ENCODE assay signal across 1 cellular context in the genomic region with DNA sequence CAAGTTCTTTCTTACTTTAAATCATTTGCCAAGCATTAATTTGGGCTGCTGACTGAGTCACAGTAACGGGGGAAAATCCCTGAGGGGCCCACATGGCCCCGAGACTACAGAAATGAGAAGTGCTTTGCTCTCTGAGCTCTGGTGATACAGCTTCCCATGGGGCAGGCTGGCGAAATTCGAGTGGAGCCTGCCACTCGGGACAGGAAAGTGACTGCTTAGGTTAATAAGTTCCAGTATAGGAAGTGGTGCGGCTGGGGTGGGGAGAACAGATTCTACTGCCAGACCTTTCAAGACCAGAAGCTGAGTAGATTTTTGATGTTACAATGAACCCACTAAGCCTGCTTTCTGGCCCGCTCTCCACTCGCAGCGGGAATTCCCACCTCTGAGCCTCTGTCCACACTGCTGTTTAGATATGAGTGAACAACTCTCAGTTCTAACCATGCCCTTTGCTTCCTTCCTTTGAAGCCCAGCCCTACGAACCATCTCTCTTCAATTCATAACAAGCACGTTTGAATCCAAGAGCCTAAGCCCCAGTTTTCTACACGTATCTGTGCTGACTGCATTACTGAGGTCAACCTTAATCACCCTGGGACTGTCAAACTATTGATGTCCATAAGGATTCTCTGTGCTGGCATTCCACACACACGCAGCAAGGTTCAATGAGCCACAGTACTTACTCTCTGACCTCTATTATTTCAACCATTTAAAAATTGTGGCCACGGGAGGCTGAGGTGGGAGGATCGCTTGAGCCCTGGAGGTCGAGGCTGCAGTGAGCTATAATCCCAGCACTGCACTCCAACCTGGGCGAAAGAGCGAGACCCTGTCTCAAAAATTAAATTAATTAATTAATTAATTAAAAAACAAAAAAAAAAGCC.
TF ChIP-seq lines count a peak whose summit lies in the region.

No MANE protein-coding gene starts in this region.

TF ChIP-seq in WTC11, 78 proteins besides CTCF, POLR2A, EP300 and RAD21 (continued from another document):
- no peak for TF ChIP-seq NFYB (CRISPR knock-in tag; conservative IDR thresholded peaks at IDR 0.05; ENCODE audit: low read depth)
- TF ChIP-seq, protein P1, sequence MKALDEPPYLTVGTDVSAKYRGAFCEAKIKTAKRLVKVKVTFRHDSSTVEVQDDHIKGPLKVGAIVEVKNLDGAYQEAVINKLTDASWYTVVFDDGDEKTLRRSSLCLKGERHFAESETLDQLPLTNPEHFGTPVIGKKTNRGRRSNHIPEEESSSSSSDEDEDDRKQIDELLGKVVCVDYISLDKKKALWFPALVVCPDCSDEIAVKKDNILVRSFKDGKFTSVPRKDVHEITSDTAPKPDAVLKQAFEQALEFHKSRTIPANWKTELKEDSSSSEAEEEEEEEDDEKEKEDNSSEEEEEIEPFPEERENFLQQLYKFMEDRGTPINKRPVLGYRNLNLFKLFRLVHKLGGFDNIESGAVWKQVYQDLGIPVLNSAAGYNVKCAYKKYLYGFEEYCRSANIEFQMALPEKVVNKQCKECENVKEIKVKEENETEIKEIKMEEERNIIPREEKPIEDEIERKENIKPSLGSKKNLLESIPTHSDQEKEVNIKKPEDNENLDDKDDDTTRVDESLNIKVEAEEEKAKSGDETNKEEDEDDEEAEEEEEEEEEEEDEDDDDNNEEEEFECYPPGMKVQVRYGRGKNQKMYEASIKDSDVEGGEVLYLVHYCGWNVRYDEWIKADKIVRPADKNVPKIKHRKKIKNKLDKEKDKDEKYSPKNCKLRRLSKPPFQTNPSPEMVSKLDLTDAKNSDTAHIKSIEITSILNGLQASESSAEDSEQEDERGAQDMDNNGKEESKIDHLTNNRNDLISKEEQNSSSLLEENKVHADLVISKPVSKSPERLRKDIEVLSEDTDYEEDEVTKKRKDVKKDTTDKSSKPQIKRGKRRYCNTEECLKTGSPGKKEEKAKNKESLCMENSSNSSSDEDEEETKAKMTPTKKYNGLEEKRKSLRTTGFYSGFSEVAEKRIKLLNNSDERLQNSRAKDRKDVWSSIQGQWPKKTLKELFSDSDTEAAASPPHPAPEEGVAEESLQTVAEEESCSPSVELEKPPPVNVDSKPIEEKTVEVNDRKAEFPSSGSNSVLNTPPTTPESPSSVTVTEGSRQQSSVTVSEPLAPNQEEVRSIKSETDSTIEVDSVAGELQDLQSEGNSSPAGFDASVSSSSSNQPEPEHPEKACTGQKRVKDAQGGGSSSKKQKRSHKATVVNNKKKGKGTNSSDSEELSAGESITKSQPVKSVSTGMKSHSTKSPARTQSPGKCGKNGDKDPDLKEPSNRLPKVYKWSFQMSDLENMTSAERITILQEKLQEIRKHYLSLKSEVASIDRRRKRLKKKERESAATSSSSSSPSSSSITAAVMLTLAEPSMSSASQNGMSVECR (CRISPR knock-in tag; IDR thresholded peaks at IDR 0.05; ENCODE audit: borderline replicate concordance): no peak
- TF ChIP-seq, protein P2, sequence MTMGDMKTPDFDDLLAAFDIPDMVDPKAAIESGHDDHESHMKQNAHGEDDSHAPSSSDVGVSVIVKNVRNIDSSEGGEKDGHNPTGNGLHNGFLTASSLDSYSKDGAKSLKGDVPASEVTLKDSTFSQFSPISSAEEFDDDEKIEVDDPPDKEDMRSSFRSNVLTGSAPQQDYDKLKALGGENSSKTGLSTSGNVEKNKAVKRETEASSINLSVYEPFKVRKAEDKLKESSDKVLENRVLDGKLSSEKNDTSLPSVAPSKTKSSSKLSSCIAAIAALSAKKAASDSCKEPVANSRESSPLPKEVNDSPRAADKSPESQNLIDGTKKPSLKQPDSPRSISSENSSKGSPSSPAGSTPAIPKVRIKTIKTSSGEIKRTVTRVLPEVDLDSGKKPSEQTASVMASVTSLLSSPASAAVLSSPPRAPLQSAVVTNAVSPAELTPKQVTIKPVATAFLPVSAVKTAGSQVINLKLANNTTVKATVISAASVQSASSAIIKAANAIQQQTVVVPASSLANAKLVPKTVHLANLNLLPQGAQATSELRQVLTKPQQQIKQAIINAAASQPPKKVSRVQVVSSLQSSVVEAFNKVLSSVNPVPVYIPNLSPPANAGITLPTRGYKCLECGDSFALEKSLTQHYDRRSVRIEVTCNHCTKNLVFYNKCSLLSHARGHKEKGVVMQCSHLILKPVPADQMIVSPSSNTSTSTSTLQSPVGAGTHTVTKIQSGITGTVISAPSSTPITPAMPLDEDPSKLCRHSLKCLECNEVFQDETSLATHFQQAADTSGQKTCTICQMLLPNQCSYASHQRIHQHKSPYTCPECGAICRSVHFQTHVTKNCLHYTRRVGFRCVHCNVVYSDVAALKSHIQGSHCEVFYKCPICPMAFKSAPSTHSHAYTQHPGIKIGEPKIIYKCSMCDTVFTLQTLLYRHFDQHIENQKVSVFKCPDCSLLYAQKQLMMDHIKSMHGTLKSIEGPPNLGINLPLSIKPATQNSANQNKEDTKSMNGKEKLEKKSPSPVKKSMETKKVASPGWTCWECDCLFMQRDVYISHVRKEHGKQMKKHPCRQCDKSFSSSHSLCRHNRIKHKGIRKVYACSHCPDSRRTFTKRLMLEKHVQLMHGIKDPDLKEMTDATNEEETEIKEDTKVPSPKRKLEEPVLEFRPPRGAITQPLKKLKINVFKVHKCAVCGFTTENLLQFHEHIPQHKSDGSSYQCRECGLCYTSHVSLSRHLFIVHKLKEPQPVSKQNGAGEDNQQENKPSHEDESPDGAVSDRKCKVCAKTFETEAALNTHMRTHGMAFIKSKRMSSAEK (CRISPR knock-in tag; IDR thresholded peaks at IDR 0.05; ENCODE audit: borderline replicate concordance): no peak
- TF ChIP-seq ZBTB21 (CRISPR knock-in tag; IDR thresholded peaks at IDR 0.05; ENCODE audit: borderline replicate concordance): no peak
- TF ChIP-seq, protein P3, sequence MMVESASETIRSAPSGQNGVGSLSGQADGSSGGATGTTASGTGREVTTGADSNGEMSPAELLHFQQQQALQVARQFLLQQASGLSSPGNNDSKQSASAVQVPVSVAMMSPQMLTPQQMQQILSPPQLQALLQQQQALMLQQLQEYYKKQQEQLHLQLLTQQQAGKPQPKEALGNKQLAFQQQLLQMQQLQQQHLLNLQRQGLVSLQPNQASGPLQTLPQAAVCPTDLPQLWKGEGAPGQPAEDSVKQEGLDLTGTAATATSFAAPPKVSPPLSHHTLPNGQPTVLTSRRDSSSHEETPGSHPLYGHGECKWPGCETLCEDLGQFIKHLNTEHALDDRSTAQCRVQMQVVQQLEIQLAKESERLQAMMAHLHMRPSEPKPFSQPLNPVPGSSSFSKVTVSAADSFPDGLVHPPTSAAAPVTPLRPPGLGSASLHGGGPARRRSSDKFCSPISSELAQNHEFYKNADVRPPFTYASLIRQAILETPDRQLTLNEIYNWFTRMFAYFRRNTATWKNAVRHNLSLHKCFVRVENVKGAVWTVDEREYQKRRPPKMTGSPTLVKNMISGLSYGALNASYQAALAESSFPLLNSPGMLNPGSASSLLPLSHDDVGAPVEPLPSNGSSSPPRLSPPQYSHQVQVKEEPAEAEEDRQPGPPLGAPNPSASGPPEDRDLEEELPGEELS (CRISPR knock-in tag; IDR thresholded peaks at IDR 0.05): no peak
- no peak for TF ChIP-seq KAT7 (CRISPR knock-in tag; IDR thresholded peaks at IDR 0.05; ENCODE audit: borderline replicate concordance)
